25 cellular contexts compared by ENCODE assay signal in the genomic region with DNA sequence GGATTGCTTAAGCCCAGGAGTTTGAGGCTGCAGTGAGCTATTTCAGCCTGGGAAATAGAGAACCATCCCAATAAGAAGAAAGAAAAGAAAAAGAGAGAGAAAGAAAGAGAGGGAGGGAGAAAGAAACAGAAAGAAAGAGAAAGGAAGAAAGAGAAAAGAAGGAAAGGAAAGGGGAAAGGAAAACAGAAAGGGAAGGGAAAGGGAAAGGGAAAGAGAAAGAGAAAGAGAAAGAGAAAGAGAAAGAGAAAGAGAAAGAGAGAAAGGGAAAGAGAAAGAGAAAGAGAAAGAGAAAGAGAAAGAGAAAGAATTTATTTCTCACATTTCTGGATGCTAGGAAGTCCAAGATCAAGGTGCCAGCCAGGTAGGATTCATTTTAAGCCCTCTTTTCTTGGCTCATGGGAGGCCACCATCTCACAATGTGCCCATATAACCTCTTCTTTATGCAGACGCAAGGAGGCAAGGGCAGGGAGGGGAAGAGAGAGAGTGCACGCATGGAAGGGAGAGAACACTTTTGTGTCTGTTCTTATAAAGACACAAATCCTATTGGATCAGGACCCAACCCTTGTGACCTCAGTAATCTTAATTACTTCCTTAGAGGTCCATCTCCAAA. TPM values are rescaled to one million over a fixed set of nuclear protein-coding genes. Genes with fewer than 3 reads are reported as not detected.
DNase-seq lines count a peak whose midpoint lies in the region; ATAC-seq and TF ChIP-seq lines count a peak whose summit lies in the region.
"Had no signal": no experiment of that assay in that cellular context is flagged by ENCODE, and none has a peak within 500 bp of the region (broad histone marks: within the 10 kb centered on the region; RNA-seq: fewer than 3 reads in every experiment).

No MANE protein-coding gene starts in this region.

- peaks cover 19% of the 10 kb centered on the region for H3K4me1 Mint-ChIP-seq in activated CD4-positive, alpha-beta T cell treated with anti-CD3 and anti-CD28 coated beads for 36 hours
- peaks cover 2% of the 10 kb centered on the region for H3K4me1 Mint-ChIP-seq in CD8-positive, alpha-beta T cell (ENCODE audit: low read depth)
- peaks cover 13% of the 10 kb centered on the region for H3K4me1 Mint-ChIP-seq in activated CD8-positive, alpha-beta T cell treated with anti-CD3 and anti-CD28 coated beads for 36 hours (ENCODE audit: low read depth)

- H3K79me2 ChIP-seq in Karpas-422 (ENCODE audit: low read length), result no peaks in the 10 kb centered on the region

- H3K36me3 ChIP-seq in CD8-positive, alpha-beta T cell (ENCODE audit: insufficient read depth, low read length), result no peaks in the 10 kb centered on the region
- H3K36me3 ChIP-seq in lower lobe of right lung (no peaks in the 10 kb centered on the region), BE2C (no peaks in the 10 kb centered on the region), Karpas-422 (ENCODE audit: insufficient read depth, low read length) (no peaks in the 10 kb centered on the region)
- H3K36me3 ChIP-seq: esophagus squamous epithelium, gastroesophageal sphincter, pancreas, suprapubic skin had no signal

- peaks cover 31% of the 10 kb centered on the region for H3K9me3 Mint-ChIP-seq in activated CD4-positive, alpha-beta T cell treated with anti-CD3 and anti-CD28 coated beads for 36 hours (ENCODE audit: low read depth)
- H3K9me3 Mint-ChIP-seq in CD8-positive, alpha-beta T cell, result peaks cover 22% of the 10 kb centered on the region
- peaks cover 25% of the 10 kb centered on the region for H3K9me3 Mint-ChIP-seq in activated CD8-positive, alpha-beta T cell treated with anti-CD3 and anti-CD28 coated beads for 36 hours

- H3K27me3 ChIP-seq in CD8-positive, alpha-beta T cell (ENCODE audit: insufficient read depth, low read length), result no peaks in the 10 kb centered on the region
- H3K27me3 ChIP-seq in lower lobe of right lung (ENCODE audit: low read depth), result no peaks in the 10 kb centered on the region
- H3K27me3 ChIP-seq in BE2C, result no peaks in the 10 kb centered on the region
- H3K27me3 ChIP-seq in Karpas-422 (ENCODE audit: low read length), result no peaks in the 10 kb centered on the region
- H3K27me3 ChIP-seq: esophagus squamous epithelium, gastroesophageal sphincter, pancreas, suprapubic skin had no signal

- DNase-seq in activated CD4-positive, alpha-beta T cell treated with anti-CD3 and anti-CD28 coated beads for 36 hours, result no peak
- no peak for DNase-seq in activated CD4-positive, alpha-beta T cell treated with anti-CD3 and anti-CD28 coated beads, Interleukin-2, amount 50 U/mL, for 1 hour
- DNase-seq in CD8-positive, alpha-beta T cell, result no peak
- no peak for DNase-seq in activated CD8-positive, alpha-beta T cell treated with anti-CD3 and anti-CD28 coated beads for 36 hours
- no peak for DNase-seq in lower lobe of right lung
- DNase-seq in BE2C, result no peak
- DNase-seq in Karpas-422, result no peak
- no peak for DNase-seq in activated gamma-delta T cell (lab: John Stamatoyannopoulos, UW)
- DNase-seq: activated gamma-delta T cell treated with Interleukin-2 at 50 U/mL for 16 hours; effector memory CD4-positive, alpha-beta T cell; esophagus squamous epithelium; GF-D8; GOT3; KBM-7; kidney glomerular epithelial cell; NCI-H187 treated with DMSO at 0.1 percent for 48 hours; NCI-H345; pancreas; PC-3; right cardiac atrium; SHP77 had no signal

- no peaks in the 10 kb centered on the region for H3K9me2 ChIP-seq in Karpas-422 (replicated peaks; ENCODE audit: insufficient read depth, low read length)

- H3K36me3 Mint-ChIP-seq in activated CD4-positive, alpha-beta T cell treated with anti-CD3 and anti-CD28 coated beads for 36 hours (ENCODE audit: low read depth), result peaks cover 14% of the 10 kb centered on the region
- H3K36me3 Mint-ChIP-seq in CD8-positive, alpha-beta T cell, result peaks cover 3% of the 10 kb centered on the region
- peaks cover 6% of the 10 kb centered on the region for H3K36me3 Mint-ChIP-seq in activated CD8-positive, alpha-beta T cell treated with anti-CD3 and anti-CD28 coated beads for 36 hours (ENCODE audit: low read depth)

- CTCF ChIA-PET in activated CD4-positive, alpha-beta T cell treated with anti-CD3 and anti-CD28 coated beads for 36 hours (lab: Charles Lee), result no interaction called here
- CTCF ChIA-PET in CD8-positive, alpha-beta T cell (lab: Charles Lee), result no interaction called here
- CTCF ChIA-PET in activated CD8-positive, alpha-beta T cell treated with anti-CD3 and anti-CD28 coated beads for 36 hours (lab: Charles Lee), result no interaction called here

- H3K27me3 Mint-ChIP-seq in activated CD4-positive, alpha-beta T cell treated with anti-CD3 and anti-CD28 coated beads for 36 hours, result no peaks in the 10 kb centered on the region
- no peaks in the 10 kb centered on the region for H3K27me3 Mint-ChIP-seq in CD8-positive, alpha-beta T cell (ENCODE audit: low read depth)
- no peaks in the 10 kb centered on the region for H3K27me3 Mint-ChIP-seq in activated CD8-positive, alpha-beta T cell treated with anti-CD3 and anti-CD28 coated beads for 36 hours

- no peaks in the 10 kb centered on the region for H3K4me1 ChIP-seq in CD8-positive, alpha-beta T cell (ENCODE audit: insufficient read depth, low read length)
- no peaks in the 10 kb centered on the region for H3K4me1 ChIP-seq in lower lobe of right lung
- H3K4me1 ChIP-seq in BE2C, result no peaks in the 10 kb centered on the region
- H3K4me1 ChIP-seq in Karpas-422 (ENCODE audit: low read length), result peaks cover 2% of the 10 kb centered on the region
- H3K4me1 ChIP-seq: pancreas had no signal

- TF ChIP-seq CTCF in CD8-positive, alpha-beta T cell (IDR thresholded peaks at IDR 0.05), result no peak
- no peak for TF ChIP-seq CTCF in activated CD8-positive, alpha-beta T cell treated with anti-CD3 and anti-CD28 coated beads for 36 hours (IDR thresholded peaks at IDR 0.05)
- no peak for TF ChIP-seq CTCF in lower lobe of right lung (IDR thresholded peaks at IDR 0.05)
- TF ChIP-seq CTCF in BE2C (IDR thresholded peaks at IDR 0.05; ENCODE audit: low read depth, low read length), result no peak

- H3K4me3 Mint-ChIP-seq in activated CD4-positive, alpha-beta T cell treated with anti-CD3 and anti-CD28 coated beads for 36 hours, result no peak overlapping the region
- no peak overlapping the region for H3K4me3 Mint-ChIP-seq in CD8-positive, alpha-beta T cell
- H3K4me3 Mint-ChIP-seq in activated CD8-positive, alpha-beta T cell treated with anti-CD3 and anti-CD28 coated beads for 36 hours, result no peak overlapping the region

- no peaks in the 10 kb centered on the region for H4K20me1 ChIP-seq in Karpas-422 (ENCODE audit: insufficient read depth, low read depth, low read length)

- no peak overlapping the region for H3K9ac ChIP-seq in Karpas-422 (ENCODE audit: low read length)

- intact Hi-C loops in activated CD4-positive, alpha-beta T cell treated with anti-CD3 and anti-CD28 coated beads for 36 hours (cut with DNase I, micrococcal nuclease), result loop anchor here in 1 of 2 experiments (10.0 kb wide), 1 partner anchor 1852 kb away; the partner anchor contains the start of gene ID2
- intact Hi-C loops in CD8-positive, alpha-beta T cell (cut with DNase I, micrococcal nuclease), result no loop called here
- intact Hi-C loops in activated CD8-positive, alpha-beta T cell treated with anti-CD3 and anti-CD28 coated beads for 36 hours (cut with micrococcal nuclease), result no loop called here
- intact Hi-C loops in lower lobe of right lung (cut with DNase I), result no loop called here

- POLR2A ChIA-PET in activated CD4-positive, alpha-beta T cell treated with anti-CD3 and anti-CD28 coated beads for 36 hours (lab: Charles Lee), result no interaction called here
- POLR2A ChIA-PET in CD8-positive, alpha-beta T cell (lab: Charles Lee), result no interaction called here
- POLR2A ChIA-PET in activated CD8-positive, alpha-beta T cell treated with anti-CD3 and anti-CD28 coated beads for 36 hours (lab: Charles Lee), result no interaction called here

- H3K27ac ChIP-seq in CD8-positive, alpha-beta T cell (ENCODE audit: low read depth, low read length), result no peak overlapping the region
- H3K27ac ChIP-seq in lower lobe of right lung, result peak overlapping the region; percentile 34
- H3K27ac ChIP-seq in Karpas-422 (ENCODE audit: low read length), result no peak overlapping the region
- H3K27ac ChIP-seq: esophagus squamous epithelium, gastroesophageal sphincter, pancreas, suprapubic skin, VCaP had no signal

- H2AFZ ChIP-seq in Karpas-422 (ENCODE audit: low read length), result no peak overlapping the region

- ATAC-seq in activated CD4-positive, alpha-beta T cell treated with anti-CD3 and anti-CD28 coated beads for 36 hours, result no peak
- no peak for ATAC-seq in CD8-positive, alpha-beta T cell
- no peak for ATAC-seq in activated CD8-positive, alpha-beta T cell treated with anti-CD3 and anti-CD28 coated beads for 36 hours
- ATAC-seq in lower lobe of right lung, result no peak
- ATAC-seq: gastroesophageal sphincter, pancreas, PC-3, right cardiac atrium had no signal

- H3K9me3 ChIP-seq in CD8-positive, alpha-beta T cell (ENCODE audit: low read length), result peaks cover 3% of the 10 kb centered on the region
- H3K9me3 ChIP-seq in lower lobe of right lung (peaks cover 10% of the 10 kb centered on the region), BE2C (no peaks in the 10 kb centered on the region), Karpas-422 (ENCODE audit: low read length) (peaks cover 6% of the 10 kb centered on the region; the same call in 1 of the 2 replicates)
- H3K9me3 ChIP-seq: esophagus squamous epithelium, pancreas had no signal

- H3K4me2 ChIP-seq in Karpas-422 (ENCODE audit: low read depth, low read length, poor library complexity, severe bottlenecking), result no peak overlapping the region

- H3K4me3 ChIP-seq in CD8-positive, alpha-beta T cell (ENCODE audit: low read depth, low read length), result no peak overlapping the region
- H3K4me3 ChIP-seq in lower lobe of right lung (no peak overlapping the region), BE2C (ENCODE audit: low read depth, low read length) (no peak overlapping the region), Karpas-422 (ENCODE audit: low read length) (no peak overlapping the region)
- H3K4me3 ChIP-seq: esophagus squamous epithelium, gastroesophageal sphincter, pancreas, suprapubic skin had no signal

- H3K27ac Mint-ChIP-seq in activated CD4-positive, alpha-beta T cell treated with anti-CD3 and anti-CD28 coated beads for 36 hours, result peak overlapping the region; percentile 69
- H3K27ac Mint-ChIP-seq in CD8-positive, alpha-beta T cell, result peak overlapping the region; percentile 15
- peak overlapping the region; percentile 71 for H3K27ac Mint-ChIP-seq in activated CD8-positive, alpha-beta T cell treated with anti-CD3 and anti-CD28 coated beads for 36 hours

RNA-seq across cellular contexts. Expression of gene CMPK2, which starts 32.6 kb away (rescaled TPM):
- 1 to 10 TPM; 6.2 to 8.7 TPM for total RNA-seq in activated CD4-positive, alpha-beta T cell treated with anti-CD3 and anti-CD28 coated beads for 36 hours
- 1 to 10 TPM; 3.0 to 4.0 TPM for total RNA-seq in CD8-positive, alpha-beta T cell
- total RNA-seq in activated CD8-positive, alpha-beta T cell treated with anti-CD3 and anti-CD28 coated beads for 36 hours, result 1 to 10 TPM; 3.2 to 4.5 TPM
- total RNA-seq in lower lobe of right lung, result 43.3 TPM
- polyA plus RNA-seq in BE2C (2012; ENCODE audit: insufficient read depth, insufficient read length, low read depth), result 5.1 TPM
- total RNA-seq in Karpas-422 (2014; rRNA removed; shearing (Covaris generic); ENCODE audit: low replicate concordance), result 18.8 and 26.6 TPM in 2 replicates

RNA-seq across cellular contexts. Expression of gene RSAD2, which starts 44.5 kb away (rescaled TPM):
- 10 to 100 TPM in 1 of 2 experiments, 1 to 10 TPM in 1; 8.1 to 10.2 TPM for total RNA-seq in activated CD4-positive, alpha-beta T cell treated with anti-CD3 and anti-CD28 coated beads for 36 hours
- total RNA-seq in CD8-positive, alpha-beta T cell, result 1 to 10 TPM; 1.8 to 2.1 TPM
- total RNA-seq in activated CD8-positive, alpha-beta T cell treated with anti-CD3 and anti-CD28 coated beads for 36 hours, result 1 to 10 TPM; 2.8 to 3.7 TPM
- total RNA-seq in lower lobe of right lung, result 21.9 TPM
- 0.46 TPM for polyA plus RNA-seq in BE2C (2012; ENCODE audit: insufficient read depth, insufficient read length, low read depth)
- 2.7 and 12.4 TPM in 2 replicates for total RNA-seq in Karpas-422 (2014; rRNA removed; shearing (Covaris generic); ENCODE audit: low replicate concordance)
- total RNA-seq: myocyte had no signal

Comparison
In these comparisons a context has a peak if more than half of its experiments do, and no peak if none do; other contexts are left out.
1. H3K27ac Mint-ChIP-seq: peak in every context shown above with its lines; median percentile 71 in activated CD8-positive, alpha-beta T cell treated with anti-CD3 and anti-CD28 coated beads for 36 hours; 69 in activated CD4-positive, alpha-beta T cell treated with anti-CD3 and anti-CD28 coated beads for 36 hours; 15 in CD8-positive, alpha-beta T cell.